Comparison of ENCODE assay signal across 22 cellular contexts in genomic region chr11:88355887-88356286, GRCh38.
"Had no signal": no experiment of that assay in that cellular context is flagged by ENCODE, and none has a peak within 500 bp of the region (broad histone marks: within the 10 kb centered on the region; RNA-seq: fewer than 3 reads in every experiment).

No MANE protein-coding gene starts in this region.

- ATAC-seq: gastroesophageal sphincter; sciatic nerve; stimulated activated memory B cell treated with anti-CD40 and anti-IgM and Interleukin-4, amounts not matched to agents 10 μg/mL and 1 μg/mL and 100 μg/mL, for 72 hours; WTC11 had no signal

- H3K27ac ChIP-seq: esophagus squamous epithelium, gastroesophageal sphincter, thoracic aorta, vagina had no signal

- H3K27ac Mint-ChIP-seq: activated naive CD8-positive, alpha-beta T cell treated with anti-CD3 and anti-CD28 coated beads for 36 hours; endodermal cell; type B pancreatic cell; WTC11 had no signal

- FAIRE-seq: islet of Langerhans had no signal

- H3K36me3 ChIP-seq: esophagus squamous epithelium, gastroesophageal sphincter, thoracic aorta, vagina had no signal

- DNase-seq: activated CD8-positive, alpha-beta memory T cell treated with anti-CD3 and anti-CD28 coated beads for 24 hours; activated naive CD4-positive, alpha-beta T cell treated with Interleukin-2 at 50 U/mL for 16 hours; activated naive CD8-positive, alpha-beta T cell treated with anti-CD3 and anti-CD28 coated beads for 36 hours; activated T-cell treated with anti-CD3 and anti-CD28 coated beads, Interleukin-2, amount 50 U/mL, for 48 hours; cerebellar nuclear complex; cortex of kidney; endodermal cell; esophagus squamous epithelium; head of caudate nucleus; hypothalamus; midbrain; small intestine; stimulated activated CD4-positive, alpha-beta T cell treated with anti-CD3 and anti-CD28 coated beads, Interleukin-15, amount 100 ng/mL, for 24 hours; T-helper 9 cell had no signal

- H3K4me3 ChIP-seq: esophagus squamous epithelium, gastroesophageal sphincter, thoracic aorta, vagina had no signal

- H3K4me3 Mint-ChIP-seq: activated naive CD8-positive, alpha-beta T cell treated with anti-CD3 and anti-CD28 coated beads for 36 hours; endodermal cell; stimulated activated memory B cell treated with anti-CD40 and anti-IgM and Interleukin-4, amounts not matched to agents 10 μg/mL and 1 μg/mL and 100 μg/mL, for 72 hours; type B pancreatic cell; WTC11 had no signal

- H3K36me3 Mint-ChIP-seq: stimulated activated memory B cell treated with anti-CD40 and anti-IgM and Interleukin-4, amounts not matched to agents 10 μg/mL and 1 μg/mL and 100 μg/mL, for 72 hours; type B pancreatic cell; WTC11 had no signal

- H3K9me3 ChIP-seq: esophagus squamous epithelium, gastroesophageal sphincter, thoracic aorta, vagina had no signal

- H3K27me3 Mint-ChIP-seq: activated naive CD8-positive, alpha-beta T cell treated with anti-CD3 and anti-CD28 coated beads for 36 hours; stimulated activated memory B cell treated with anti-CD40 and anti-IgM and Interleukin-4, amounts not matched to agents 10 μg/mL and 1 μg/mL and 100 μg/mL, for 72 hours; type B pancreatic cell had no signal

- H3K9me3 Mint-ChIP-seq: activated naive CD8-positive, alpha-beta T cell treated with anti-CD3 and anti-CD28 coated beads for 36 hours; endodermal cell; stimulated activated memory B cell treated with anti-CD40 and anti-IgM and Interleukin-4, amounts not matched to agents 10 μg/mL and 1 μg/mL and 100 μg/mL, for 72 hours; type B pancreatic cell; WTC11 had no signal

- H3K27me3 ChIP-seq: esophagus squamous epithelium, gastroesophageal sphincter, vagina had no signal
